9 cellular contexts compared by ENCODE assay signal in genomic region chr1:211566431-211567025, GRCh38. TPM values are rescaled to one million over a fixed set of nuclear protein-coding genes. Genes with fewer than 3 reads are reported as not detected.
DNase-seq lines count a peak whose midpoint lies in the region; ATAC-seq and TF ChIP-seq lines count a peak whose summit lies in the region.
"Had no signal": no experiment of that assay in that cellular context is flagged by ENCODE, and none has a peak within 500 bp of the region (broad histone marks: within the 10 kb centered on the region; RNA-seq: fewer than 3 reads in every experiment).

No MANE protein-coding gene starts in this region.

- no peak overlapping the region for H3K4me3 Mint-ChIP-seq in effector memory CD8-positive, alpha-beta T cell

- in situ Hi-C loops in GM13976 (cut with MboI; ENCODE audit: low sequenced_read_pairs, unreplicated experiment), result no loop called here

- no peaks in the 10 kb centered on the region for H3K9me3 Mint-ChIP-seq in effector memory CD8-positive, alpha-beta T cell

- no peak overlapping the region for H3K27ac Mint-ChIP-seq in effector memory CD8-positive, alpha-beta T cell

- peak; percentile 59 for DNase-seq in GM13976 (ENCODE audit: low spot score)
- no peak for DNase-seq in HCEC 1CT
- no peak for DNase-seq in effector memory CD8-positive, alpha-beta T cell
- no peak for DNase-seq in NCI-H2227 treated with DMSO at 0.1 percent for 48 hours (lab: John Stamatoyannopoulos, UW)
- DNase-seq: amygdala had no signal

- no peaks in the 10 kb centered on the region for H3K36me3 Mint-ChIP-seq in effector memory CD8-positive, alpha-beta T cell (ENCODE audit: insufficient read depth)

- no peaks in the 10 kb centered on the region for H3K27me3 Mint-ChIP-seq in effector memory CD8-positive, alpha-beta T cell

- peaks cover 0 to 2% of the 10 kb centered on the region in 2 donors for H3K4me1 Mint-ChIP-seq in effector memory CD8-positive, alpha-beta T cell (ENCODE audit: low read depth in 2 of 2)

- peak; percentile 85 for ATAC-seq in GM19023 (IDR thresholded peaks at IDR 0.05; ENCODE audit: unreplicated experiment)
- peak; percentile 97 for ATAC-seq in HG02610 (IDR thresholded peaks at IDR 0.05; ENCODE audit: unreplicated experiment)
- ATAC-seq in HG03439 (IDR thresholded peaks at IDR 0.05; ENCODE audit: unreplicated experiment), result peak; percentile 81
- ATAC-seq in effector memory CD8-positive, alpha-beta T cell (replicated peaks), result no peak
- ATAC-seq in esophagus mucosa, result no peak

- no peak for TF ChIP-seq CTCF in GM13976 (IDR thresholded peaks at IDR 0.05; ENCODE audit: borderline replicate concordance, control extremely low read depth, extremely low read depth, insufficient read depth, missing control alignments)

RNA-seq across cellular contexts. Expression of gene SLC30A1, which starts 12.4 kb away (rescaled TPM):
- total RNA-seq in esophagus mucosa, result 14.1 TPM

Comparison
In these comparisons a context has a peak if more than half of its experiments do, and no peak if none do; other contexts are left out.
1. ATAC-seq: peak in GM19023 (single experiment), HG02610 (single experiment) and HG03439 (single experiment); none in effector memory CD8-positive, alpha-beta T cell (single experiment) and esophagus mucosa (single experiment).